Comparison of ENCODE assay signal across 8 cellular contexts in the genomic region with DNA sequence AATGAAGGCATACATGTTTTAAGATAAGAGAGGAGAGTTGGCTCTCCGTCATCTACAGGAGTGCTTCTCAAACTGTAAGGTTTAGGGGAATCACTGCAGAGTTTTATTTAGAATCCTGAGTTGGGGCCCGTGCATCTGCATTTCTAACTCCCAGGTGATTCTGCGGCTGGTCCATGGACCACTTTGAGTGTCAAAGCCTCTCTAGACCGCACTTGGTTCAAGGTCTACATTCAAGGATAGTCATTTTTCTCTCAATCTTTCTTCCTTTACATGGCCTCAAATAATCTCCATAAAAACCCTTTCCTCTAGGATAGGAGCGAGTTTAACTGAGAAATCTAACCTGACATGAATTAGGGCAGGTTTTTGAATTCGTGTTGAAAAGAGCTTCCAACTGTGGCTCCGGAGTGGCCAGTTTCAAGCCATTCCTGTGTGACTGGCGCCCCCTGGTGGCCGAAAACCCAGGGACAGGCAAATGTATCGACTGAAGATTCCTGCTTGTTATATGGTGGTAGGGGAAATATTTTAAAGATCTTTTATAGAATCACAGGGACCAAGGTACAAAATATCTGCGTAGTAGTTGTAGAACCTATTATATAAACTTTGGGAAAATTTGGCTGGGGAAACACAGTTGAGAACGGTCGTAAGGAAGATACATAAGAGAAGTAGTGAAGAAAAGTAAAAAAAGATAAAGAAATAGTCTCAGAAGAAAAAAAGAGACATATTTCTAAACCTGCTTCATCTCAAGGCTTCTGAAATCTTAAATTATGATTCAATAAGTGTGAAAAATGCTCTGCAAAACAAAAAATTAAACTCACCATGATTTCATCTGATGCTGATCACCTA. TPM values are rescaled to one million over a fixed set of nuclear protein-coding genes. Genes with fewer than 3 reads are reported as not detected.
A peak's percentile ranks its signal among the peaks of the same experiment; 100 is the strongest.
DNase-seq lines count a peak whose midpoint lies in the region; ATAC-seq lines count a peak whose summit lies in the region.

No MANE protein-coding gene starts in this region.

- H3K27ac Mint-ChIP-seq in activated CD4-positive, alpha-beta T cell treated with anti-CD3 and anti-CD28 coated beads for 36 hours = peak overlapping the region; percentile 11

- peaks cover 4% of the 10 kb centered on the region for H3K4me1 Mint-ChIP-seq in activated CD4-positive, alpha-beta T cell treated with anti-CD3 and anti-CD28 coated beads for 36 hours

- POLR2A ChIA-PET in activated CD4-positive, alpha-beta T cell treated with anti-CD3 and anti-CD28 coated beads for 36 hours (lab: Charles Lee) = no interaction called here

- CTCF ChIA-PET in activated CD4-positive, alpha-beta T cell treated with anti-CD3 and anti-CD28 coated beads for 36 hours (lab: Charles Lee) = interaction anchor here (0.6 to 8.8 kb wide), 36 partner anchors 11 to 1731 kb away, joined by 3 to 118 read pairs (median 4); partner anchors contain the start of gene RIOX2

- DNase-seq in AG08396 (ENCODE audit: low spot score) (peak; percentile 57), NCI-H460 (ENCODE audit: extremely low read depth, low read depth) (peak; percentile 62), cerebellum (ENCODE audit: low spot score) (peak; percentile 49), left kidney (ENCODE audit: low read depth, low spot score) (peak; percentile 89)
- DNase-seq in activated CD4-positive, alpha-beta T cell treated with anti-CD3 and anti-CD28 coated beads for 36 hours = peak; percentile 96
- DNase-seq in stimulated activated CD4-positive, alpha-beta T cell treated with anti-CD3 and anti-CD28 coated beads, Interleukin-4, amount 100 ng/mL, for 24 hours = peak; percentile 95

- no peaks in the 10 kb centered on the region for H3K9me3 Mint-ChIP-seq in activated CD4-positive, alpha-beta T cell treated with anti-CD3 and anti-CD28 coated beads for 36 hours (ENCODE audit: low read depth)

- no peaks in the 10 kb centered on the region for H3K36me3 Mint-ChIP-seq in activated CD4-positive, alpha-beta T cell treated with anti-CD3 and anti-CD28 coated beads for 36 hours (ENCODE audit: low read depth)

- ATAC-seq in GM18867 (IDR thresholded peaks at IDR 0.05; ENCODE audit: unreplicated experiment) = peak; percentile 68
- ATAC-seq in HG03159 (IDR thresholded peaks at IDR 0.05; ENCODE audit: unreplicated experiment) = peak; percentile 58
- ATAC-seq in activated CD4-positive, alpha-beta T cell treated with anti-CD3 and anti-CD28 coated beads for 36 hours = peak; percentile 87

- no peak overlapping the region for H3K4me3 Mint-ChIP-seq in activated CD4-positive, alpha-beta T cell treated with anti-CD3 and anti-CD28 coated beads for 36 hours

- no peaks in the 10 kb centered on the region for H3K27me3 Mint-ChIP-seq in activated CD4-positive, alpha-beta T cell treated with anti-CD3 and anti-CD28 coated beads for 36 hours

- intact Hi-C loops in activated CD4-positive, alpha-beta T cell treated with anti-CD3 and anti-CD28 coated beads for 36 hours (cut with DNase I, micrococcal nuclease) = loop anchor here (1.0 to 10.0 kb wide), 6 partner anchors 50 to 1158 kb away; partner anchors contain the start of gene RIOX2 (in 2 of the 2)

RNA-seq across cellular contexts. Expression of gene GABRR3, which starts 11.9 kb away (rescaled TPM):
- not detected in 2 replicates for total RNA-seq in NCI-H460 (2014; rRNA removed; shearing (Covaris generic))
- polyA plus RNA-seq in NCI-H460 (2014; cell fraction: nucleus; rRNA removed) = not detected in 2 replicates
- not detected for total RNA-seq in activated CD4-positive, alpha-beta T cell treated with anti-CD3 and anti-CD28 coated beads for 36 hours
- not detected for total RNA-seq in cerebellum

RNA-seq across cellular contexts. Expression of gene RIOX2, which starts 51.0 kb away (rescaled TPM):
- total RNA-seq in NCI-H460 (2014; rRNA removed; shearing (Covaris generic)) = 36.9 and 43.4 TPM in 2 replicates
- polyA plus RNA-seq in NCI-H460 (2014; cell fraction: nucleus; rRNA removed) = 41.0 and 63.6 TPM in 2 replicates
- 10 to 100 TPM; 35.0 to 35.5 TPM for total RNA-seq in activated CD4-positive, alpha-beta T cell treated with anti-CD3 and anti-CD28 coated beads for 36 hours
- 22.0 TPM for total RNA-seq in cerebellum

Comparison
In these comparisons a context has a peak if more than half of its experiments do, and no peak if none do; other contexts are left out.
1. Peak in every context shown above with its lines: DNase-seq and ATAC-seq.